In the genomic region with DNA sequence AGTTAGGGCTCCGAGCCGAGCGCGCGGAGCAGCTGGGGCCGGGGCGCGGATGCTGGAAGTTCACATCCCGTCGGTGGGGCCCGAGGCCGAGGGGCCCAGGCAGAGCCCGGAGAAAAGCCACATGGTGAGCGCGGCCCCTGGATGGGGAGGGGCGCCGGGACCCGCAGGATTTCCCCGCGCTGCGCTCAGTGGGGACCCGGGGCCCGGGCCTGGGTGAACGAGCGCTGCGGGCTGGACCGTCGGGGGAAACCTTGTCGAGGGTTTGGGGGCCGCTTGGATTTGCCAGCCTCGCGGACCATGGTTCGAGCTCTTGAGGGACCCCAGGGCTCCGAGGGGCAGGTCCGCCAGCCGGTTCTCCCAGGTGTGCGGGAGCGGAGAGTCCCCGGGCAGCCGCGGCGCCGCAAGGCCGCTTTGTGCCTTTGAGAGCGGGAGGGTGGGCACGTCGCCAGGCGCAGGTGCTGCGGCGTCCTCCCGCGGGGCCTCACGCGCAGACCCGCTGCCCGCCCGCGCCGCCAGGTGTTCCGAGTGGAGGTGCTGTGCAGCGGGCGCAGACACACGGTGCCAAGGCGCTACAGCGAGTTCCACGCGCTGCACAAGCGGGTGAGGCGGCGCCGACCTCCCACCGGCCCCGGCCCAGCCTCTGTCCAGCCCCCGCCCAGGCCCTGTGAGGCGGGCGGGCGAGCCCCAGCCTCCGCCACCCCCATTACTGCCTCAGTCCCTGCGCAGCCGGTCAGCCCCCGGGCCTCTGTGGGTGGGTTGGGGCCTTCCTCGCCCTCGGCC, we compare ENCODE assay signal across 8 cellular contexts. TPM values are rescaled to one million over a fixed set of nuclear protein-coding genes. Genes with fewer than 3 reads are reported as not detected.
DNase-seq lines count a peak whose midpoint lies in the region; ATAC-seq and TF ChIP-seq lines count a peak whose summit lies in the region.

A gene (plus strand): TSS at position 5 of the 780 bp plus-strand sequence. CDS start 45 bp downstream, at position 50.

- no peak for TF ChIP-seq CTCF in omental fat pad (IDR thresholded peaks at IDR 0.05)

- peak; percentile 8 for ATAC-seq in HG02870 (IDR thresholded peaks at IDR 0.05; ENCODE audit: unreplicated experiment)
- peak; percentile 5 for ATAC-seq in esophagus mucosa
- ATAC-seq in omental fat pad (ENCODE audit: low FRiP score): peak; percentile 26

- peak; percentile 52 for DNase-seq in NCI-H748 (lab: John Stamatoyannopoulos, UW; ENCODE audit: unreplicated experiment)
- DNase-seq in NCI-H748 treated with DMSO at 0.1 percent for 48 hours (lab: John Stamatoyannopoulos, UW): no peak
- peak; percentile 26 for DNase-seq in T-helper 9 cell
- no peak for DNase-seq in omental fat pad (ENCODE audit: low spot score)
- no peak for DNase-seq in globus pallidus (ENCODE audit: low spot score)
- DNase-seq in NCI-H187 treated with DMSO at 0.1 percent for 48 hours (lab: John Stamatoyannopoulos, UW): no peak

RNA-seq across cellular contexts. Expression of the gene that starts here (rescaled TPM):
- total RNA-seq in esophagus mucosa (0.28 TPM), omental fat pad (1 to 10 TPM in 2 of 4 donors, under 1 TPM in 1, not detected in 1; 0.38 to 2.6 (median 1.2) TPM)

Comparison
In these comparisons a context has a peak if more than half of its experiments do, and no peak if none do; other contexts are left out.
1. DNase-seq: peak in NCI-H748 (single experiment) and T-helper 9 cell (single experiment); none in NCI-H748 treated with DMSO at 0.1 percent for 48 hours (single experiment), omental fat pad (single experiment), globus pallidus (single experiment) and NCI-H187 treated with DMSO at 0.1 percent for 48 hours (single experiment).
2. Peak in ATAC-seq in esophagus mucosa; RNA of the gene not detected or under 1 TPM.
3. Peak in every context shown above with its lines, with median percentiles within 50 percentile points of each other: ATAC-seq.